In genomic region chr17:3963214-3964201, GRCh38 we compare ENCODE assay signal across 8 cellular contexts. TPM values are rescaled to one million over a fixed set of nuclear protein-coding genes. Genes with fewer than 3 reads are reported as not detected.
DNase-seq lines count a peak whose midpoint lies in the region; ATAC-seq and TF ChIP-seq lines count a peak whose summit lies in the region.

No MANE protein-coding gene starts in this region.

- peaks cover 6 to 11% of the 10 kb centered on the region in 2 donors for H3K36me3 Mint-ChIP-seq in CD14-positive monocyte
- peaks cover 2% of the 10 kb centered on the region for H3K36me3 Mint-ChIP-seq in activated T-cell treated with anti-CD3 and anti-CD28 coated beads, Interleukin-2, amount 50 U/mL, for 4 hours (ENCODE audit: insufficient read depth)

- H3K27me3 ChIP-seq in iPS-20b (ENCODE audit: insufficient read depth, low read length) = peaks cover 52% of the 10 kb centered on the region

- H3K9me3 Mint-ChIP-seq in CD14-positive monocyte = no peaks in the 10 kb centered on the region
- no peaks in the 10 kb centered on the region for H3K9me3 Mint-ChIP-seq in activated T-cell treated with anti-CD3 and anti-CD28 coated beads, Interleukin-2, amount 50 U/mL, for 4 hours

- peaks cover 0 to 5% (median 2%) of the 10 kb centered on the region in 3 donors for H3K27me3 Mint-ChIP-seq in CD14-positive monocyte (ENCODE audit: low read depth in 3 of 3)
- H3K27me3 Mint-ChIP-seq in activated T-cell treated with anti-CD3 and anti-CD28 coated beads, Interleukin-2, amount 50 U/mL, for 4 hours (ENCODE audit: low read depth) = no peaks in the 10 kb centered on the region

- peak; percentile 5 for ATAC-seq in GM21423 (IDR thresholded peaks at IDR 0.05; ENCODE audit: unreplicated experiment)
- ATAC-seq in activated T-cell treated with anti-CD3 and anti-CD28 coated beads, Interleukin-2, amount 50 U/mL, for 4 hours = peak; percentile 42 to 45

- H3K36me3 ChIP-seq in iPS-20b (ENCODE audit: insufficient read depth, low read depth, low read length) = no peaks in the 10 kb centered on the region

- no peak overlapping the region for H3K9ac ChIP-seq in iPS-20b (ENCODE audit: low read depth, low read length)

- intact Hi-C loops in CD14-positive monocyte (cut with micrococcal nuclease) = loop anchor here (2.0 to 5.0 kb wide), 3 partner anchors 39 to 46 kb away; partner anchors contain the start of gene P2RX1 (in 1 of the 2)

- H3K4me3 Mint-ChIP-seq in CD14-positive monocyte = peak overlapping the region; percentile 82 to 86
- H3K4me3 Mint-ChIP-seq in activated T-cell treated with anti-CD3 and anti-CD28 coated beads, Interleukin-2, amount 50 U/mL, for 4 hours = peak overlapping the region; percentile 85

- TF ChIP-seq CTCF in CD14-positive monocyte (IDR thresholded peaks at IDR 0.05) = no peak

- no peaks in the 10 kb centered on the region for H3K9me3 ChIP-seq in iPS-20b (ENCODE audit: insufficient read depth, low read depth, low read length)

- peak overlapping the region in 6 of 7 donors; percentile 61 to 94 (median 85) for H3K27ac Mint-ChIP-seq in CD14-positive monocyte

- H3K4me3 ChIP-seq in iPS-20b (ENCODE audit: low read length) = peak overlapping the region; percentile 55; the same call in 1 of the 2 replicates

- H3K4me1 Mint-ChIP-seq in CD14-positive monocyte = peaks cover 51% of the 10 kb centered on the region
- peaks cover 61% of the 10 kb centered on the region for H3K4me1 Mint-ChIP-seq in activated T-cell treated with anti-CD3 and anti-CD28 coated beads, Interleukin-2, amount 50 U/mL, for 4 hours (ENCODE audit: low read depth)

- DNase-seq in CD14-positive monocyte (ENCODE audit: low spot score) (peak; percentile 63), NCI-H146 treated with DMSO at 0.1 percent for 48 hours (lab: John Stamatoyannopoulos, UW; ENCODE audit: unreplicated experiment) (peak; percentile 8), NCI-H1092 treated with DMSO at 0.1 percent for 48 hours (lab: John Stamatoyannopoulos, UW) (no peak), NCI-H1694 treated with DMSO at 0.1 percent for 48 hours (lab: John Stamatoyannopoulos, UW) (no peak)
- DNase-seq in activated T-cell treated with anti-CD3 and anti-CD28 coated beads, Interleukin-2, amount 50 U/mL, for 4 hours = peak; percentile 52
- DNase-seq in stimulated activated CD8-positive, alpha-beta memory T cell treated with anti-CD3 and anti-CD28 coated beads, Interleukin-2, amount 100 ng/mL, for 1 hour (ENCODE audit: low read depth in 2 of 2) = peak; percentile 43 to 49

- no peak overlapping the region for H3K27ac ChIP-seq in iPS-20b (ENCODE audit: low read length)

- peaks cover 16% of the 10 kb centered on the region; the same call in 1 of the 2 replicates for H3K4me1 ChIP-seq in iPS-20b (ENCODE audit: insufficient read depth, low read length)

RNA-seq across cellular contexts. Expression of gene ATP2A3, which starts 0.7 kb away (rescaled TPM):
- polyA plus RNA-seq in CD14-positive monocyte = 1 to 10 TPM; 6.9 to 9.5 TPM
- total RNA-seq in activated T-cell treated with anti-CD3 and anti-CD28 coated beads, Interleukin-2, amount 50 U/mL, for 4 hours = 10 to 100 TPM; 55.8 to 68.8 (median 63.6) TPM

RNA-seq across cellular contexts. Expression of gene P2RX1, which starts 47.2 kb away (rescaled TPM):
- polyA plus RNA-seq in CD14-positive monocyte = 10 to 100 TPM; 22.9 to 33.8 TPM
- under 1 TPM; 0.13 to 0.52 (median 0.21) TPM for total RNA-seq in activated T-cell treated with anti-CD3 and anti-CD28 coated beads, Interleukin-2, amount 50 U/mL, for 4 hours

Comparison
In these comparisons a context has a peak if more than half of its experiments do, and no peak if none do; other contexts are left out.
1. DNase-seq: peak in CD14-positive monocyte (single experiment), NCI-H146 treated with DMSO at 0.1 percent for 48 hours (single experiment), activated T-cell treated with anti-CD3 and anti-CD28 coated beads, Interleukin-2, amount 50 U/mL, for 4 hours (single experiment) and stimulated activated CD8-positive, alpha-beta memory T cell treated with anti-CD3 and anti-CD28 coated beads, Interleukin-2, amount 100 ng/mL, for 1 hour (2 of 2); none in NCI-H1092 treated with DMSO at 0.1 percent for 48 hours (single experiment) and NCI-H1694 treated with DMSO at 0.1 percent for 48 hours (single experiment).